Comparison of ENCODE assay signal across 1 cellular context in the genomic region with DNA sequence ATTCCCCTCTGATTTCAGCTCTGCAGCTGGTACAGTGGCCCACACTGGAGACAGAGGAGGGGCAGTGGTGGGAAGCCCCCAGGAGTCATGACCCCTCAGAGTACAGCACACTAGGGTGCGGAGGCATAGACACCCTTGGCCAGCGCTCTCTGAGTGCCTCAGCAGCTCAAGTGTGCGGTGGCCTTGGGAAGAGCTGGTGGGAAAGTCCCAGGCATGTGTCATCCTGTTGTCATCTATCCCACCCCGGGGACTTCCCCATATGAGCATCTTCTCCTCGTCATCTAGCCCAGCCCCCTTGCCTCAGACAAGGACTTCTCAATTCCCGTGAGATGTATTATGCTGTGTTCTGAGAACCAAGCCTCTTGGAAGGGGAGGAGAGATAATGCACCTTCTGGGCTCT.
TF ChIP-seq lines count a peak whose summit lies in the region.

No MANE protein-coding gene starts in this region.

TF ChIP-seq in GM12878, 131 proteins besides CTCF, POLR2A, EP300 and RAD21 (continued from another document and continues in another):
- TF ChIP-seq, protein P1, sequence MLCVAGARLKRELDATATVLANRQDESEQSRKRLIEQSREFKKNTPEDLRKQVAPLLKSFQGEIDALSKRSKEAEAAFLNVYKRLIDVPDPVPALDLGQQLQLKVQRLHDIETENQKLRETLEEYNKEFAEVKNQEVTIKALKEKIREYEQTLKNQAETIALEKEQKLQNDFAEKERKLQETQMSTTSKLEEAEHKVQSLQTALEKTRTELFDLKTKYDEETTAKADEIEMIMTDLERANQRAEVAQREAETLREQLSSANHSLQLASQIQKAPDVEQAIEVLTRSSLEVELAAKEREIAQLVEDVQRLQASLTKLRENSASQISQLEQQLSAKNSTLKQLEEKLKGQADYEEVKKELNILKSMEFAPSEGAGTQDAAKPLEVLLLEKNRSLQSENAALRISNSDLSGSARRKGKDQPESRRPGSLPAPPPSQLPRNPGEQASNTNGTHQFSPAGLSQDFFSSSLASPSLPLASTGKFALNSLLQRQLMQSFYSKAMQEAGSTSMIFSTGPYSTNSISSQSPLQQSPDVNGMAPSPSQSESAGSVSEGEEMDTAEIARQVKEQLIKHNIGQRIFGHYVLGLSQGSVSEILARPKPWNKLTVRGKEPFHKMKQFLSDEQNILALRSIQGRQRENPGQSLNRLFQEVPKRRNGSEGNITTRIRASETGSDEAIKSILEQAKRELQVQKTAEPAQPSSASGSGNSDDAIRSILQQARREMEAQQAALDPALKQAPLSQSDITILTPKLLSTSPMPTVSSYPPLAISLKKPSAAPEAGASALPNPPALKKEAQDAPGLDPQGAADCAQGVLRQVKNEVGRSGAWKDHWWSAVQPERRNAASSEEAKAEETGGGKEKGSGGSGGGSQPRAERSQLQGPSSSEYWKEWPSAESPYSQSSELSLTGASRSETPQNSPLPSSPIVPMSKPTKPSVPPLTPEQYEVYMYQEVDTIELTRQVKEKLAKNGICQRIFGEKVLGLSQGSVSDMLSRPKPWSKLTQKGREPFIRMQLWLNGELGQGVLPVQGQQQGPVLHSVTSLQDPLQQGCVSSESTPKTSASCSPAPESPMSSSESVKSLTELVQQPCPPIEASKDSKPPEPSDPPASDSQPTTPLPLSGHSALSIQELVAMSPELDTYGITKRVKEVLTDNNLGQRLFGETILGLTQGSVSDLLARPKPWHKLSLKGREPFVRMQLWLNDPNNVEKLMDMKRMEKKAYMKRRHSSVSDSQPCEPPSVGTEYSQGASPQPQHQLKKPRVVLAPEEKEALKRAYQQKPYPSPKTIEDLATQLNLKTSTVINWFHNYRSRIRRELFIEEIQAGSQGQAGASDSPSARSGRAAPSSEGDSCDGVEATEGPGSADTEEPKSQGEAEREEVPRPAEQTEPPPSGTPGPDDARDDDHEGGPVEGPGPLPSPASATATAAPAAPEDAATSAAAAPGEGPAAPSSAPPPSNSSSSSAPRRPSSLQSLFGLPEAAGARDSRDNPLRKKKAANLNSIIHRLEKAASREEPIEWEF (IDR thresholded peaks at IDR 0.05; ENCODE audit: insufficient replicate concordance, low read depth, low read length): no peak
- TF ChIP-seq, protein P2, sequence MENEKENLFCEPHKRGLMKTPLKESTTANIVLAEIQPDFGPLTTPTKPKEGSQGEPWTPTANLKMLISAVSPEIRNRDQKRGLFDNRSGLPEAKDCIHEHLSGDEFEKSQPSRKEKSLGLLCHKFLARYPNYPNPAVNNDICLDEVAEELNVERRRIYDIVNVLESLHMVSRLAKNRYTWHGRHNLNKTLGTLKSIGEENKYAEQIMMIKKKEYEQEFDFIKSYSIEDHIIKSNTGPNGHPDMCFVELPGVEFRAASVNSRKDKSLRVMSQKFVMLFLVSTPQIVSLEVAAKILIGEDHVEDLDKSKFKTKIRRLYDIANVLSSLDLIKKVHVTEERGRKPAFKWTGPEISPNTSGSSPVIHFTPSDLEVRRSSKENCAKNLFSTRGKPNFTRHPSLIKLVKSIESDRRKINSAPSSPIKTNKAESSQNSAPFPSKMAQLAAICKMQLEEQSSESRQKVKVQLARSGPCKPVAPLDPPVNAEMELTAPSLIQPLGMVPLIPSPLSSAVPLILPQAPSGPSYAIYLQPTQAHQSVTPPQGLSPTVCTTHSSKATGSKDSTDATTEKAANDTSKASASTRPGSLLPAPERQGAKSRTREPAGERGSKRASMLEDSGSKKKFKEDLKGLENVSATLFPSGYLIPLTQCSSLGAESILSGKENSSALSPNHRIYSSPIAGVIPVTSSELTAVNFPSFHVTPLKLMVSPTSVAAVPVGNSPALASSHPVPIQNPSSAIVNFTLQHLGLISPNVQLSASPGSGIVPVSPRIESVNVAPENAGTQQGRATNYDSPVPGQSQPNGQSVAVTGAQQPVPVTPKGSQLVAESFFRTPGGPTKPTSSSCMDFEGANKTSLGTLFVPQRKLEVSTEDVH (IDR thresholded peaks at IDR 0.05; ENCODE audit: low read depth, partially characterized antibody): no peak
- TF ChIP-seq YBX1 (IDR thresholded peaks at IDR 0.05) (no peak), HCFC1 (IDR thresholded peaks at IDR 0.05; ENCODE audit: low read length) (no peak), BACH1 (IDR thresholded peaks at IDR 0.05; ENCODE audit: borderline replicate concordance) (no peak), LARP7 (IDR thresholded peaks at IDR 0.05) (no peak), FOXK2 (IDR thresholded peaks at IDR 0.05) (no peak), FOXM1 (IDR thresholded peaks at IDR 0.05; ENCODE audit: low read depth, low read length) (no peak), BRCA1 (IDR thresholded peaks at IDR 0.05; ENCODE audit: low read depth, low read length) (no peak), BMI1 (IDR thresholded peaks at IDR 0.05; ENCODE audit: borderline replicate concordance) (no peak), ZNF622 (IDR thresholded peaks at IDR 0.05) (no peak), ZZZ3 (IDR thresholded peaks at IDR 0.05; ENCODE audit: control insufficient read depth, insufficient read length, low read depth) (no peak), SRF (IDR thresholded peaks at IDR 0.05; ENCODE audit: low read depth in 2 of 2, low read length in 2 of 2) (no peak), HDAC6 (IDR thresholded peaks at IDR 0.05; ENCODE audit: unreplicated experiment) (no peak), CREB1 (IDR thresholded peaks at IDR 0.05; ENCODE audit: low read depth) (peak; percentile 84), CHD1 (IDR thresholded peaks at IDR 0.05; ENCODE audit: low read depth, low read length) (no peak), POLR2AphosphoS5 (IDR thresholded peaks at IDR 0.05; ENCODE audit: low read length) (peak; percentile 71), ZBED1 (IDR thresholded peaks at IDR 0.05; ENCODE audit: borderline replicate concordance) (no peak), GABPA (IDR thresholded peaks at IDR 0.05; ENCODE audit: low read depth) (no peak), EGR1 (IDR thresholded peaks at IDR 0.05; ENCODE audit: borderline replicate concordance in 1 of 2, low read depth in 2 of 2, low read length in 2 of 2) (no peak), EED (IDR thresholded peaks at IDR 0.05; ENCODE audit: low read depth) (peak; percentile 81), HDAC2 (IDR thresholded peaks at IDR 0.05) (no peak), NR2F1 (conservative IDR thresholded peaks at IDR 0.05) (peak; percentile 59; the same call in 1 of the 2 replicates), BHLHE40 (IDR thresholded peaks at IDR 0.05; ENCODE audit: borderline replicate concordance in 1 of 2, low read depth in 2 of 2, low read length in 1 of 2) (peak; percentile 27 to 75; a peak in 2 of 4 replicates), ETV6 (conservative IDR thresholded peaks at IDR 0.05 in 1 of 2, IDR thresholded peaks at IDR 0.05 in 1 of 2; ENCODE audit: borderline replicate concordance in 1 of 2, low read depth in 1 of 2) (no peak), PML (IDR thresholded peaks at IDR 0.05; ENCODE audit: low read length) (no peak), TCF3 (IDR thresholded peaks at IDR 0.05; ENCODE audit: borderline replicate concordance, insufficient read depth, low read depth, low read length) (0 out of 2 replicates have a peak, but pooled peaks have one; percentile 54), IKZF2 (IDR thresholded peaks at IDR 0.05) (peak; percentile 82), SP1 (IDR thresholded peaks at IDR 0.05; ENCODE audit: low read depth, low read length) (peak; percentile 31)
- TF ChIP-seq, protein P3, sequence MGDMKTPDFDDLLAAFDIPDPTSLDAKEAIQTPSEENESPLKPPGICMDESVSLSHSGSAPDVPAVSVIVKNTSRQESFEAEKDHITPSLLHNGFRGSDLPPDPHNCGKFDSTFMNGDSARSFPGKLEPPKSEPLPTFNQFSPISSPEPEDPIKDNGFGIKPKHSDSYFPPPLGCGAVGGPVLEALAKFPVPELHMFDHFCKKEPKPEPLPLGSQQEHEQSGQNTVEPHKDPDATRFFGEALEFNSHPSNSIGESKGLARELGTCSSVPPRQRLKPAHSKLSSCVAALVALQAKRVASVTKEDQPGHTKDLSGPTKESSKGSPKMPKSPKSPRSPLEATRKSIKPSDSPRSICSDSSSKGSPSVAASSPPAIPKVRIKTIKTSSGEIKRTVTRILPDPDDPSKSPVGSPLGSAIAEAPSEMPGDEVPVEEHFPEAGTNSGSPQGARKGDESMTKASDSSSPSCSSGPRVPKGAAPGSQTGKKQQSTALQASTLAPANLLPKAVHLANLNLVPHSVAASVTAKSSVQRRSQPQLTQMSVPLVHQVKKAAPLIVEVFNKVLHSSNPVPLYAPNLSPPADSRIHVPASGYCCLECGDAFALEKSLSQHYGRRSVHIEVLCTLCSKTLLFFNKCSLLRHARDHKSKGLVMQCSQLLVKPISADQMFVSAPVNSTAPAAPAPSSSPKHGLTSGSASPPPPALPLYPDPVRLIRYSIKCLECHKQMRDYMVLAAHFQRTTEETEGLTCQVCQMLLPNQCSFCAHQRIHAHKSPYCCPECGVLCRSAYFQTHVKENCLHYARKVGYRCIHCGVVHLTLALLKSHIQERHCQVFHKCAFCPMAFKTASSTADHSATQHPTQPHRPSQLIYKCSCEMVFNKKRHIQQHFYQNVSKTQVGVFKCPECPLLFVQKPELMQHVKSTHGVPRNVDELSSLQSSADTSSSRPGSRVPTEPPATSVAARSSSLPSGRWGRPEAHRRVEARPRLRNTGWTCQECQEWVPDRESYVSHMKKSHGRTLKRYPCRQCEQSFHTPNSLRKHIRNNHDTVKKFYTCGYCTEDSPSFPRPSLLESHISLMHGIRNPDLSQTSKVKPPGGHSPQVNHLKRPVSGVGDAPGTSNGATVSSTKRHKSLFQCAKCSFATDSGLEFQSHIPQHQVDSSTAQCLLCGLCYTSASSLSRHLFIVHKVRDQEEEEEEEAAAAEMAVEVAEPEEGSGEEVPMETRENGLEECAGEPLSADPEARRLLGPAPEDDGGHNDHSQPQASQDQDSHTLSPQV (IDR thresholded peaks at IDR 0.05): no peak
- TF ChIP-seq, protein P4, sequence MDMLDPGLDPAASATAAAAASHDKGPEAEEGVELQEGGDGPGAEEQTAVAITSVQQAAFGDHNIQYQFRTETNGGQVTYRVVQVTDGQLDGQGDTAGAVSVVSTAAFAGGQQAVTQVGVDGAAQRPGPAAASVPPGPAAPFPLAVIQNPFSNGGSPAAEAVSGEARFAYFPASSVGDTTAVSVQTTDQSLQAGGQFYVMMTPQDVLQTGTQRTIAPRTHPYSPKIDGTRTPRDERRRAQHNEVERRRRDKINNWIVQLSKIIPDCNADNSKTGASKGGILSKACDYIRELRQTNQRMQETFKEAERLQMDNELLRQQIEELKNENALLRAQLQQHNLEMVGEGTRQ (IDR thresholded peaks at IDR 0.05; ENCODE audit: borderline replicate concordance, low read depth, low read length): no peak
- TF ChIP-seq, protein P5, sequence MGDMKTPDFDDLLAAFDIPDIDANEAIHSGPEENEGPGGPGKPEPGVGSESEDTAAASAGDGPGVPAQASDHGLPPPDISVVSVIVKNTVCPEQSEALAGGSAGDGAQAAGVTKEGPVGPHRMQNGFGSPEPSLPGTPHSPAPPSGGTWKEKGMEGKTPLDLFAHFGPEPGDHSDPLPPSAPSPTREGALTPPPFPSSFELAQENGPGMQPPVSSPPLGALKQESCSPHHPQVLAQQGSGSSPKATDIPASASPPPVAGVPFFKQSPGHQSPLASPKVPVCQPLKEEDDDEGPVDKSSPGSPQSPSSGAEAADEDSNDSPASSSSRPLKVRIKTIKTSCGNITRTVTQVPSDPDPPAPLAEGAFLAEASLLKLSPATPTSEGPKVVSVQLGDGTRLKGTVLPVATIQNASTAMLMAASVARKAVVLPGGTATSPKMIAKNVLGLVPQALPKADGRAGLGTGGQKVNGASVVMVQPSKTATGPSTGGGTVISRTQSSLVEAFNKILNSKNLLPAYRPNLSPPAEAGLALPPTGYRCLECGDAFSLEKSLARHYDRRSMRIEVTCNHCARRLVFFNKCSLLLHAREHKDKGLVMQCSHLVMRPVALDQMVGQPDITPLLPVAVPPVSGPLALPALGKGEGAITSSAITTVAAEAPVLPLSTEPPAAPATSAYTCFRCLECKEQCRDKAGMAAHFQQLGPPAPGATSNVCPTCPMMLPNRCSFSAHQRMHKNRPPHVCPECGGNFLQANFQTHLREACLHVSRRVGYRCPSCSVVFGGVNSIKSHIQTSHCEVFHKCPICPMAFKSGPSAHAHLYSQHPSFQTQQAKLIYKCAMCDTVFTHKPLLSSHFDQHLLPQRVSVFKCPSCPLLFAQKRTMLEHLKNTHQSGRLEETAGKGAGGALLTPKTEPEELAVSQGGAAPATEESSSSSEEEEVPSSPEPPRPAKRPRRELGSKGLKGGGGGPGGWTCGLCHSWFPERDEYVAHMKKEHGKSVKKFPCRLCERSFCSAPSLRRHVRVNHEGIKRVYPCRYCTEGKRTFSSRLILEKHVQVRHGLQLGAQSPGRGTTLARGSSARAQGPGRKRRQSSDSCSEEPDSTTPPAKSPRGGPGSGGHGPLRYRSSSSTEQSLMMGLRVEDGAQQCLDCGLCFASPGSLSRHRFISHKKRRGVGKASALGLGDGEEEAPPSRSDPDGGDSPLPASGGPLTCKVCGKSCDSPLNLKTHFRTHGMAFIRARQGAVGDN (IDR thresholded peaks at IDR 0.05): 0 out of 2 replicates have a peak, but pooled peaks have one; percentile 19
- TF ChIP-seq, protein P6, sequence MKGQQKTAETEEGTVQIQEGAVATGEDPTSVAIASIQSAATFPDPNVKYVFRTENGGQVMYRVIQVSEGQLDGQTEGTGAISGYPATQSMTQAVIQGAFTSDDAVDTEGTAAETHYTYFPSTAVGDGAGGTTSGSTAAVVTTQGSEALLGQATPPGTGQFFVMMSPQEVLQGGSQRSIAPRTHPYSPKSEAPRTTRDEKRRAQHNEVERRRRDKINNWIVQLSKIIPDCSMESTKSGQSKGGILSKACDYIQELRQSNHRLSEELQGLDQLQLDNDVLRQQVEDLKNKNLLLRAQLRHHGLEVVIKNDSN (IDR thresholded peaks at IDR 0.05; ENCODE audit: borderline replicate concordance, extremely low read length, insufficient read depth, low read depth, low read length): no peak
- TF ChIP-seq, protein P7, sequence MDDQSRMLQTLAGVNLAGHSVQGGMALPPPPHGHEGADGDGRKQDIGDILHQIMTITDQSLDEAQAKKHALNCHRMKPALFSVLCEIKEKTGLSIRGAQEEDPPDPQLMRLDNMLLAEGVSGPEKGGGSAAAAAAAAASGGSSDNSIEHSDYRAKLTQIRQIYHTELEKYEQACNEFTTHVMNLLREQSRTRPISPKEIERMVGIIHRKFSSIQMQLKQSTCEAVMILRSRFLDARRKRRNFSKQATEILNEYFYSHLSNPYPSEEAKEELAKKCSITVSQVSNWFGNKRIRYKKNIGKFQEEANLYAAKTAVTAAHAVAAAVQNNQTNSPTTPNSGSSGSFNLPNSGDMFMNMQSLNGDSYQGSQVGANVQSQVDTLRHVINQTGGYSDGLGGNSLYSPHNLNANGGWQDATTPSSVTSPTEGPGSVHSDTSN (IDR thresholded peaks at IDR 0.05; ENCODE audit: insufficient replicate concordance, low read depth, low read length): peak; percentile 25
- TF ChIP-seq, protein P8, sequence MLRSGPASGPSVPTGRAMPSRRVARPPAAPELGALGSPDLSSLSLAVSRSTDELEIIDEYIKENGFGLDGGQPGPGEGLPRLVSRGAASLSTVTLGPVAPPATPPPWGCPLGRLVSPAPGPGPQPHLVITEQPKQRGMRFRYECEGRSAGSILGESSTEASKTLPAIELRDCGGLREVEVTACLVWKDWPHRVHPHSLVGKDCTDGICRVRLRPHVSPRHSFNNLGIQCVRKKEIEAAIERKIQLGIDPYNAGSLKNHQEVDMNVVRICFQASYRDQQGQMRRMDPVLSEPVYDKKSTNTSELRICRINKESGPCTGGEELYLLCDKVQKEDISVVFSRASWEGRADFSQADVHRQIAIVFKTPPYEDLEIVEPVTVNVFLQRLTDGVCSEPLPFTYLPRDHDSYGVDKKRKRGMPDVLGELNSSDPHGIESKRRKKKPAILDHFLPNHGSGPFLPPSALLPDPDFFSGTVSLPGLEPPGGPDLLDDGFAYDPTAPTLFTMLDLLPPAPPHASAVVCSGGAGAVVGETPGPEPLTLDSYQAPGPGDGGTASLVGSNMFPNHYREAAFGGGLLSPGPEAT (IDR thresholded peaks at IDR 0.05; ENCODE audit: low read depth): peak; percentile 82
- TF ChIP-seq, protein P9, sequence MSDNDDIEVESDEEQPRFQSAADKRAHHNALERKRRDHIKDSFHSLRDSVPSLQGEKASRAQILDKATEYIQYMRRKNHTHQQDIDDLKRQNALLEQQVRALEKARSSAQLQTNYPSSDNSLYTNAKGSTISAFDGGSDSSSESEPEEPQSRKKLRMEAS (IDR thresholded peaks at IDR 0.05; ENCODE audit: low read depth, low read length): no peak
